8 cellular contexts compared by ENCODE assay signal in the genomic region with DNA sequence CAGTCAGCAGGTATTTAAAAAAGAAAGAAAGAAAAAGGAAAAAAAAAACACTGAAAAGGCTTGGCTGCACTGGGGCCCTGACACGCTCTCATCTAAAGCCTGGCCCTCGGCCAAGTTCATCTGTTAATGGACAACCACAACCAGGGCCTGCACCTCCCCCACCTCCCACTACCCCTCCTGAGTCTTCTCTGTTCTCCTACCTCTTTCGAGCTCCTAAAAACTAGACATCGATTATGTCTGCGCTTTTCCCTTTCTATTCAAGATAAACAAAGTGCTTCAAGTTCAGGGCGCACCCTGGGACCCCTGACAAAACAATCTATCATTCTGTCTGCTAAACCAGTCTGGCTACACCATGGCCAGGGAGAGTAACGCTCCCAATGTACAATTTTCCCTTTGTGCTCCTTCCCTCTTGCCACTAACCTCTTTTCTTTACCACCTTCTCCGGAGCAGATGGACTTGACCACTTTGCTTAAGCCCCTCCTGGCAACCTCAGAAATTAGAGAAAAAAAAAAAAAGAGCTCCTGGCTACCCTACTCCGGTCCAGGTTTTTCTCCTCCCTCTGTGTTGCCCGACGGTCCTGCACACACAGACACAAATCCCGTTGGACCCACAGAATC. TPM values are rescaled to one million over a fixed set of nuclear protein-coding genes. Genes with fewer than 3 reads are reported as not detected.
DNase-seq lines count a peak whose midpoint lies in the region; ATAC-seq and TF ChIP-seq lines count a peak whose summit lies in the region.

No MANE protein-coding gene starts in this region.

- no peak overlapping the region for H3K4me3 Mint-ChIP-seq in CD4-positive, alpha-beta memory T cell

- no peaks in the 10 kb centered on the region for H3K27me3 ChIP-seq in iPS-20b (ENCODE audit: insufficient read depth, low read length)
- no peaks in the 10 kb centered on the region for H3K27me3 ChIP-seq in CD4-positive, alpha-beta memory T cell (ENCODE audit: insufficient read depth, low read length)

- H3K4me3 ChIP-seq in iPS-20b (ENCODE audit: low read length), result peak overlapping the region; percentile 15; the same call in 1 of the 2 replicates
- no peak overlapping the region for H3K4me3 ChIP-seq in CD4-positive, alpha-beta memory T cell (ENCODE audit: low read length in 2 of 2)

- no peak overlapping the region for H3K27ac Mint-ChIP-seq in CD4-positive, alpha-beta memory T cell

- H3K4me1 ChIP-seq in iPS-20b (ENCODE audit: insufficient read depth, low read length), result peaks cover 78% of the 10 kb centered on the region
- no peaks in the 10 kb centered on the region for H3K4me1 ChIP-seq in CD4-positive, alpha-beta memory T cell (ENCODE audit: insufficient read depth, low read length)

- peaks cover 0 to 4% (median 0%) of the 10 kb centered on the region in 8 donors for H3K9me3 Mint-ChIP-seq in CD4-positive, alpha-beta memory T cell

- peak overlapping the region; percentile 43; the same call in 1 of the 2 replicates for H3K9ac ChIP-seq in iPS-20b (ENCODE audit: low read depth, low read length)

- POLR2A ChIA-PET in RWPE1 (lab: Yijun Ruan, JAX; ENCODE audit: low non-redundant PET), result no interaction called here
- POLR2A ChIA-PET in CD4-positive, alpha-beta memory T cell (lab: Charles Lee; ENCODE audit: partially characterized antibody), result no interaction called here

- TF ChIP-seq CTCF in RWPE1 (conservative IDR thresholded peaks at IDR 0.05; ENCODE audit: low read depth), result no peak

- H3K36me3 ChIP-seq in iPS-20b (ENCODE audit: insufficient read depth, low read depth, low read length), result peaks cover 25% of the 10 kb centered on the region
- H3K36me3 ChIP-seq in CD4-positive, alpha-beta memory T cell (ENCODE audit: insufficient read depth, low read length), result no peaks in the 10 kb centered on the region

- H3K9me3 ChIP-seq in iPS-20b (ENCODE audit: insufficient read depth, low read depth, low read length), result no peaks in the 10 kb centered on the region
- H3K9me3 ChIP-seq in CD4-positive, alpha-beta memory T cell (ENCODE audit: control insufficient read depth in 1 of 2, low read length in 2 of 2), result no peaks in the 10 kb centered on the region

- TF ChIP-seq RAD21 in Ishikawa (IDR thresholded peaks at IDR 0.05; ENCODE audit: low read depth), result no peak

- peak; percentile 66 for ATAC-seq in GM21528 (IDR thresholded peaks at IDR 0.05; ENCODE audit: low FRiP score, unreplicated experiment)

- no peaks in the 10 kb centered on the region for H3K4me1 Mint-ChIP-seq in CD4-positive, alpha-beta memory T cell

- H3K36me3 Mint-ChIP-seq in CD4-positive, alpha-beta memory T cell, result no peaks in the 10 kb centered on the region

- CTCF ChIA-PET in RWPE1 (lab: Yijun Ruan, JAX), result interaction anchor here (0.6 to 0.7 kb wide), 2 partner anchors 19 to 30 kb away, joined by 3 to 5 read pairs; no protein-coding TSS in a partner anchor
- CTCF ChIA-PET in CD4-positive, alpha-beta memory T cell (lab: Charles Lee; ENCODE audit: partially characterized antibody), result interaction anchor here (0.7 kb wide), 2 partner anchors 187 to 191 kb away, joined by 3 read pairs; no protein-coding TSS in a partner anchor

- intact Hi-C loops in CD4-positive, alpha-beta memory T cell (cut with micrococcal nuclease), result no loop called here

- DNase-seq in COLO668 (lab: John Stamatoyannopoulos, UW; ENCODE audit: unreplicated experiment) (peak; percentile 96), RWPE1 (ENCODE audit: low spot score) (peak; percentile 47)
- DNase-seq in stimulated activated CD4-positive, alpha-beta T cell treated with anti-CD3 and anti-CD28 coated beads, Interleukin-4, amount 100 ng/mL, for 1 hour, result no peak
- DNase-seq in stimulated activated CD4-positive, alpha-beta T cell treated with anti-CD3 and anti-CD28 coated beads, Interleukin-4, amount 100 ng/mL, for 4 hours, result no peak
- no peak for DNase-seq in CD4-positive, alpha-beta memory T cell

- TF ChIP-seq EP300 in Ishikawa (IDR thresholded peaks at IDR 0.05; ENCODE audit: borderline replicate concordance), result no peak

- H3K27me3 Mint-ChIP-seq in CD4-positive, alpha-beta memory T cell, result peaks cover 29 to 43% of the 10 kb centered on the region in 2 donors

- peak overlapping the region; percentile 58 for H3K27ac ChIP-seq in RWPE1
- H3K27ac ChIP-seq in iPS-20b (ENCODE audit: low read length), result peak overlapping the region; percentile 54
- no peak overlapping the region for H3K27ac ChIP-seq in CD4-positive, alpha-beta memory T cell (ENCODE audit: low read depth, low read length)

TF ChIP-seq in Ishikawa, 13 proteins besides CTCF, POLR2A, EP300 and RAD21:
- TF ChIP-seq EGR1 (IDR thresholded peaks at IDR 0.05) (no peak), NFIC (IDR thresholded peaks at IDR 0.05) (peak; percentile 28; the same call in 1 of the 2 replicates), CEBPB (IDR thresholded peaks at IDR 0.05) (no peak)

RNA-seq across cellular contexts. Expression of a gene that starts 22.7 kb away (rescaled TPM):
- under 1 TPM in 1 of 2 experiments, not detected in 1; 0.12 TPM for total RNA-seq in CD4-positive, alpha-beta memory T cell
- 1 to 10 TPM in 1 of 2 donors, not detected in 1; 1.6 TPM for polyA plus RNA-seq in CD4-positive, alpha-beta memory T cell

Comparison
In these comparisons a context has a peak if more than half of its experiments do, and no peak if none do; other contexts are left out.
1. DNase-seq: peak in COLO668 (single experiment) and RWPE1 (single experiment); none in stimulated activated CD4-positive, alpha-beta T cell treated with anti-CD3 and anti-CD28 coated beads, Interleukin-4, amount 100 ng/mL, for 1 hour (single experiment), stimulated activated CD4-positive, alpha-beta T cell treated with anti-CD3 and anti-CD28 coated beads, Interleukin-4, amount 100 ng/mL, for 4 hours (0 of 2) and CD4-positive, alpha-beta memory T cell (0 of 5).